In the genomic region with DNA sequence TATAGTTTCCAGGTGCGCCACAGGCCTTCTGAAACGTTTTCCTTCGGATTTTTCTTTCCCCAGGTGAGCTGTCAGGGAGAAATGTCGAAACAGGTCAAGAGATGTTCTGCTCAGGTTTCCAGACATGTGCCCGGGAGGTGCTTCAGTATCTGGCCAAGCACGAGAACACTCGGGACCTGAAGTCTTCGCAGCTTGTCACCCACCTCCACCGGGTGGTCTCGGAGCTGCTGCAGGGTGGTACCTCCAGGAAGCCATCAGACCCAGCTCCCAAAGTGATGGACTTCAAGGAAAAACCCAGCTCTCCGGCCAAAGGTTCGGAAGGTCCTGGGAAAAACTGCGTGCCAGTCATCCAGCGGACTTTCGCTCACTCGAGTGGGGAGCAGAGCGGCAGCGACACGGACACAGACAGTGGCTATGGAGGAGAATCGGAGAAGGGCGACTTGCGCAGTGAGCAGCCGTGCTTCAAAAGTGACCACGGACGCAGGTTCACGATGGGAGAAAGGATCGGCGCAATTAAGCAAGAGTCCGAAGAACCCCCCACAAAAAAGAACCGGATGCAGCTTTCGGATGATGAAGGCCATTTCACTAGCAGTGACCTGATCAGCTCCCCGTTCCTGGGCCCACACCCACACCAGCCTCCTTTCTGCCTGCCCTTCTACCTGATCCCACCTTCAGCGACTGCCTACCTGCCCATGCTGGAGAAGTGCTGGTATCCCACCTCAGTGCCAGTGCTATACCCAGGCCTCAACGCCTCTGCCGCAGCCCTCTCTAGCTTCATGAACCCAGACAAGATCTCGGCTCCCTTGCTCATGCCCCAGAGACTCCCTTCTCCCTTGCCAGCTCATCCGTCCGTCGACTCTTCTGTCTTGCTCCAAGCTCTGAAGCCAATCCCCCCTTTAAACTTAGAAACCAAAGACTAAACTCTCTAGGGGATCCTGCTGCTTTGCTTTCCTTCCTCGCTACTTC, we compare ENCODE assay signal across 8 cellular contexts. TPM values are rescaled to one million over a fixed set of nuclear protein-coding genes. Genes with fewer than 3 reads are reported as not detected.
DNase-seq lines count a peak whose midpoint lies in the region; ATAC-seq, FAIRE-seq and TF ChIP-seq lines count a peak whose summit lies in the region.

No MANE protein-coding gene starts in this region.

- DNase-seq in SJCRH30, result no peak
- peak; percentile 60 for DNase-seq in endodermal cell
- DNase-seq in urothelium cell line (ENCODE audit: low spot score), result no peak
- DNase-seq in effector CD8-positive, alpha-beta T cell (lab: John Stamatoyannopoulos, UW), result no peak
- DNase-seq in NCI-H187 (lab: John Stamatoyannopoulos, UW), result no peak

- FAIRE-seq in urothelium cell line (lab: Jason Lieb, UNC), result no peak

- H3K27ac ChIP-seq in DOHH2 (ENCODE audit: low read depth, low read length) (no peak overlapping the region), SJCRH30 (peak overlapping the region; percentile 63), endodermal cell (ENCODE audit: low read depth, low read length) (no peak overlapping the region), parathyroid adenoma (peak overlapping the region; percentile 51)

- H3K36me3 ChIP-seq in DOHH2 (ENCODE audit: control insufficient read depth, low read length), result peaks cover 10% of the 10 kb centered on the region; the same call in 1 of the 2 replicates
- no peaks in the 10 kb centered on the region for H3K36me3 ChIP-seq in SJCRH30
- peaks cover 32% of the 10 kb centered on the region for H3K36me3 ChIP-seq in endodermal cell (ENCODE audit: control insufficient read depth, insufficient read depth, low read length)
- H3K36me3 ChIP-seq in parathyroid adenoma (ENCODE audit: control insufficient read depth, insufficient read depth, low read length), result no peaks in the 10 kb centered on the region

- H3K9me3 ChIP-seq in DOHH2 (ENCODE audit: control insufficient read depth, insufficient read depth, low read length) (no peaks in the 10 kb centered on the region), SJCRH30 (replicated peaks) (no peaks in the 10 kb centered on the region), endodermal cell (ENCODE audit: control insufficient read depth, low read length) (no peaks in the 10 kb centered on the region), parathyroid adenoma (ENCODE audit: control insufficient read depth, low read length) (no peaks in the 10 kb centered on the region)

- H3K4me1 Mint-ChIP-seq in endodermal cell, result peaks cover 28% of the 10 kb centered on the region

- H3K9me3 Mint-ChIP-seq in endodermal cell, result no peaks in the 10 kb centered on the region

- H3K4me1 ChIP-seq in DOHH2 (ENCODE audit: control insufficient read depth, low read length) (peaks cover 58% of the 10 kb centered on the region), SJCRH30 (peaks cover 27% of the 10 kb centered on the region), endodermal cell (ENCODE audit: control insufficient read depth, insufficient read depth, low read length) (peaks cover 11% of the 10 kb centered on the region), parathyroid adenoma (peaks cover 10% of the 10 kb centered on the region)

- H3K4me3 Mint-ChIP-seq in endodermal cell, result no peak overlapping the region

- 90 to 95% methylated on average over 36 to 40 of the region's 40 CpGs for WGBS in endodermal cell (ENCODE audit: insufficient coverage in 1 of 2, insufficient read length in 1 of 2), 2 experiments

- no peak overlapping the region for H3K27ac Mint-ChIP-seq in endodermal cell

- 0 out of 2 replicates have a peak, but pooled peaks cover 8% of the 10 kb centered on the region for H4K20me1 ChIP-seq in DOHH2 (ENCODE audit: control insufficient read depth, insufficient read depth, low read depth, low read length)

- H3K27me3 ChIP-seq in DOHH2 (ENCODE audit: control insufficient read depth, low read length) (peaks cover 77% of the 10 kb centered on the region), SJCRH30 (no peaks in the 10 kb centered on the region), endodermal cell (ENCODE audit: control insufficient read depth, insufficient read depth, low read length, poor library complexity, severe bottlenecking) (no peaks in the 10 kb centered on the region), parathyroid adenoma (ENCODE audit: control insufficient read depth, insufficient read depth, low read length) (no peaks in the 10 kb centered on the region)

- H3K27me3 Mint-ChIP-seq in endodermal cell (ENCODE audit: insufficient read depth), result peaks cover 35% of the 10 kb centered on the region

- H3K79me2 ChIP-seq in DOHH2 (ENCODE audit: control insufficient read depth, low read length) (no peaks in the 10 kb centered on the region), parathyroid adenoma (peaks cover 11% of the 10 kb centered on the region)

- TF ChIP-seq CTCF in DOHH2 (IDR thresholded peaks at IDR 0.05; ENCODE audit: low read depth, low read length, poor library complexity, severe bottlenecking), result no peak
- no peak for TF ChIP-seq CTCF in endodermal cell (conservative IDR thresholded peaks at IDR 0.05)
- TF ChIP-seq CTCF in parathyroid adenoma (IDR thresholded peaks at IDR 0.05), result no peak

- peak overlapping the region; percentile 20; the same call in 1 of the 2 replicates for H3K4me3 ChIP-seq in DOHH2 (ENCODE audit: low read length)
- no peak overlapping the region; the same call in 1 of the 2 replicates for H3K4me3 ChIP-seq in SJCRH30
- peak overlapping the region; percentile 95 for H3K4me3 ChIP-seq in endodermal cell (ENCODE audit: low read length)
- H3K4me3 ChIP-seq in parathyroid adenoma (ENCODE audit: low read depth, low read length), result peak overlapping the region; percentile 100

- peaks cover 13% of the 10 kb centered on the region for H3F3A ChIP-seq in DOHH2 (ENCODE audit: control insufficient read depth, insufficient read depth)

- no peaks in the 10 kb centered on the region for H3K9me2 ChIP-seq in DOHH2 (replicated peaks; ENCODE audit: control insufficient read depth, low read length)

- peaks cover 4% of the 10 kb centered on the region for H3K36me3 Mint-ChIP-seq in endodermal cell (ENCODE audit: low read depth)

- no peak overlapping the region for H2AFZ ChIP-seq in parathyroid adenoma

- no peak for ATAC-seq in GM18907 (IDR thresholded peaks at IDR 0.05; ENCODE audit: unreplicated experiment)

- H3K9ac ChIP-seq in endodermal cell (ENCODE audit: extremely low read depth, low read length, poor library complexity, severe bottlenecking), result no peak overlapping the region
- H3K9ac ChIP-seq in parathyroid adenoma, result no peak overlapping the region

- H3K4me2 ChIP-seq in DOHH2 (ENCODE audit: low read length) (peak overlapping the region; percentile 32), parathyroid adenoma (ENCODE audit: low read length) (peak overlapping the region; percentile 54)

RNA-seq across cellular contexts. Expression of a gene that starts 3.8 kb away (rescaled TPM):
- total RNA-seq in SJCRH30 (2014; rRNA removed; shearing (Covaris generic)), result 6.3 and 10.8 TPM in 2 replicates
- total RNA-seq in endodermal cell, result 1 to 10 TPM; 2.6 to 2.9 TPM
- polyA plus RNA-seq in endodermal cell (2013, experiment 1 of 2), result 8.3 TPM
- polyA plus RNA-seq in endodermal cell (2013, experiment 2 of 2), result 14.0 TPM

Comparison
In these comparisons a context has a peak if more than half of its experiments do, and no peak if none do; other contexts are left out.
1. H3K27ac ChIP-seq: peak in SJCRH30 (single experiment) and parathyroid adenoma (single experiment); none in DOHH2 (single experiment) and endodermal cell (single experiment).